8 cellular contexts compared by ENCODE assay signal in genomic region chr10:124539935-124540641, GRCh38.
A peak's percentile ranks its signal among the peaks of the same experiment; 100 is the strongest.
DNase-seq lines count a peak whose midpoint lies in the region; ATAC-seq, FAIRE-seq and TF ChIP-seq lines count a peak whose summit lies in the region.

No MANE protein-coding gene starts in this region.

- no peaks in the 10 kb centered on the region for H3K9me3 Mint-ChIP-seq in activated CD4-positive, alpha-beta memory T cell treated with anti-CD3 and anti-CD28 coated beads, Interleukin-2, amount 10 ng/mL, durations not matched to agents 7 days and 5 days
- peaks cover 0 to 1% (median 0%) of the 10 kb centered on the region in 7 donors for H3K9me3 Mint-ChIP-seq in naive B cell

- H2BK5ac ChIP-seq in H1 (ENCODE audit: low read depth, low read length) = 0 out of 2 replicates have a peak overlapping the region, but pooled peaks have one; percentile 49

- no peak overlapping the region; the same call in none of the 2 replicates for H3K18ac ChIP-seq in H1 (ENCODE audit: extremely low read depth, low read length)

- no peaks in the 10 kb centered on the region for H3K4me1 Mint-ChIP-seq in activated CD4-positive, alpha-beta memory T cell treated with anti-CD3 and anti-CD28 coated beads, Interleukin-2, amount 10 ng/mL, durations not matched to agents 7 days and 5 days
- H3K4me1 Mint-ChIP-seq in naive B cell = peaks cover 47 to 91% (median 88%) of the 10 kb centered on the region in 3 donors

- H2AK5ac ChIP-seq in H1 (ENCODE audit: low read depth, low read length) = no peak overlapping the region

- H4K8ac ChIP-seq in H1 (ENCODE audit: extremely low read depth, insufficient read depth, low read length) = no peak overlapping the region; the same call in 1 of the 2 replicates

- H3K9me3 ChIP-seq in A549 = no peaks in the 10 kb centered on the region
- H3K9me3 ChIP-seq in H1 (ENCODE audit: insufficient read depth in 2 of 2, low read depth in 1 of 2, low read length in 1 of 2) = no peaks in the 10 kb centered on the region

- H3K9ac ChIP-seq in H1 (replicated peaks in 1 of 4; ENCODE audit: extremely low read depth in 1 of 4, low read depth in 3 of 4, low read length in 3 of 4) = no peak overlapping the region; a peak in 1 of 7 replicates

- H3K4me3 ChIP-seq in A549 (no peak overlapping the region), H1 (ENCODE audit: extremely low read depth in 1 of 4, insufficient read depth in 2 of 4, low read depth in 3 of 4, low read length in 4 of 4) (no peak overlapping the region)

- H3K14ac ChIP-seq in H1 (ENCODE audit: insufficient read length) = no peak overlapping the region

- H3K27ac Mint-ChIP-seq in activated CD4-positive, alpha-beta memory T cell treated with anti-CD3 and anti-CD28 coated beads, Interleukin-2, amount 10 ng/mL, durations not matched to agents 7 days and 5 days = no peak overlapping the region
- peak overlapping the region; percentile 87 to 98 (median 96) for H3K27ac Mint-ChIP-seq in naive B cell

- H2BK12ac ChIP-seq in H1 (ENCODE audit: low read depth, low read length) = no peak overlapping the region

- H3K79me2 ChIP-seq in H1 (ENCODE audit: control insufficient read depth in 1 of 2, insufficient read depth in 2 of 2, low read length in 2 of 2) = no peaks in the 10 kb centered on the region

- H3K23ac ChIP-seq in H1 (ENCODE audit: insufficient read length) = no peak overlapping the region

- CTCF ChIA-PET in A549 (lab: Yijun Ruan, JAX) (interaction anchor here (0.6 to 15.0 kb wide), 13 partner anchors 7 to 287 kb away, joined by 3 to 96 read pairs (median 4); no protein-coding TSS in a partner anchor), H1 (lab: Charles Lee; ENCODE audit: partially characterized antibody) (interaction anchor here (0.6 to 38.0 kb wide), 20 partner anchors 8 to 209 kb away, joined by 3 to 681 read pairs (median 4); no protein-coding TSS in a partner anchor)
- CTCF ChIA-PET in activated CD4-positive, alpha-beta memory T cell treated with anti-CD3 and anti-CD28 coated beads, Interleukin-2, amount 10 ng/mL, durations not matched to agents 7 days and 5 days (lab: Charles Lee) = interaction anchor here (0.7 to 8.1 kb wide), 10 partner anchors 94 to 287 kb away, joined by 3 to 82 read pairs (median 6); no protein-coding TSS in a partner anchor

- H3K4me1 ChIP-seq in A549 = no peaks in the 10 kb centered on the region
- peaks cover 0 to 12% (median 7%) of the 10 kb centered on the region in 4 experiments; a peak in 5 of 7 replicates for H3K4me1 ChIP-seq in H1 (replicated peaks in 1 of 4; ENCODE audit: control insufficient read depth in 3 of 4, insufficient read depth in 4 of 4, low read length in 3 of 4)

- H2BK120ac ChIP-seq in H1 (replicated peaks; ENCODE audit: low read depth, low read length) = no peak overlapping the region

- 0 out of 2 replicates have a peak overlapping the region, but pooled peaks have one; percentile 46 for H2BK15ac ChIP-seq in H1 (ENCODE audit: low read length)

- H2AFZ ChIP-seq in H1 (ENCODE audit: low read length) = no peak overlapping the region

- no peaks in the 10 kb centered on the region for H3K36me3 Mint-ChIP-seq in activated CD4-positive, alpha-beta memory T cell treated with anti-CD3 and anti-CD28 coated beads, Interleukin-2, amount 10 ng/mL, durations not matched to agents 7 days and 5 days (ENCODE audit: low read depth)
- H3K36me3 Mint-ChIP-seq in naive B cell = no peaks in the 10 kb centered on the region

- POLR2A ChIA-PET in A549 (lab: Yijun Ruan, JAX) = no interaction called here
- POLR2A ChIA-PET in activated CD4-positive, alpha-beta memory T cell treated with anti-CD3 and anti-CD28 coated beads, Interleukin-2, amount 10 ng/mL, durations not matched to agents 7 days and 5 days (lab: Charles Lee) = no interaction called here
- POLR2A ChIA-PET in H1 (lab: Charles Lee; ENCODE audit: partially characterized antibody) = interaction anchor here (0.8 kb wide), 1 partner anchor 25 kb away, joined by 3 read pairs; no protein-coding TSS in a partner anchor

- no peak for FAIRE-seq in A549 (lab: Jason Lieb, UNC)
- FAIRE-seq in H1 (lab: Jason Lieb, UNC) = no peak

- H3K56ac ChIP-seq in H1 (replicated peaks; ENCODE audit: insufficient read length, low read depth, low read length) = no peak overlapping the region

- no peaks in the 10 kb centered on the region for H3K36me3 ChIP-seq in H1 (ENCODE audit: control insufficient read depth in 2 of 4, insufficient read depth in 4 of 4, low read length in 3 of 4)

- peak; percentile 49 for TF ChIP-seq CTCF in A549 (IDR thresholded peaks at IDR 0.05)
- TF ChIP-seq CTCF in H1 (IDR thresholded peaks at IDR 0.05; ENCODE audit: control extremely low read depth in 1 of 3, insufficient read depth in 1 of 3, low read depth in 1 of 3, low read length in 3 of 3) = peak; percentile 71 to 72 (median 71)

- no peaks in the 10 kb centered on the region for H3K27me3 ChIP-seq in H1 (replicated peaks in 1 of 4; ENCODE audit: control insufficient read depth in 3 of 4, extremely low read depth in 1 of 4, insufficient read depth in 3 of 4, low read length in 3 of 4)

- DNase-seq in A549 (ENCODE audit: low read depth in 1 of 2, low spot score in 1 of 2) = peak; percentile 28 to 62
- peak; percentile 39 to 61 for DNase-seq in Kasumi-1 (lab: John Stamatoyannopoulos, UW)
- DNase-seq in activated CD4-positive, alpha-beta memory T cell treated with anti-CD3 and anti-CD28 coated beads, Interleukin-2, amount 10 ng/mL, durations not matched to agents 7 days and 5 days = peak; percentile 68
- peak; percentile 25 to 86 for DNase-seq in H1 (ENCODE audit: low read depth in 1 of 2, low spot score in 2 of 2)
- DNase-seq in naive B cell = peak; percentile 85
- peak; percentile 25 to 42 for DNase-seq in stimulated activated CD8-positive, alpha-beta memory T cell treated with anti-CD3 and anti-CD28 coated beads, Interleukin-7, amount 100 ng/mL, for 48 hours (ENCODE audit: extremely low read depth in 1 of 2, low read depth in 1 of 2)

- no peaks in the 10 kb centered on the region for H3K79me1 ChIP-seq in H1 (ENCODE audit: low read depth, low read length)

- H4K20me1 ChIP-seq in H1 (replicated peaks in 1 of 2; ENCODE audit: control insufficient read depth in 1 of 2, insufficient read depth in 2 of 2, low read length in 2 of 2) = peaks cover 0 to 1% of the 10 kb centered on the region in 2 experiments

- peak; percentile 76 to 89 for ATAC-seq in A549
- peak; percentile 45 for ATAC-seq in GM19023 (IDR thresholded peaks at IDR 0.05; ENCODE audit: unreplicated experiment)
- peak; percentile 72 to 78 for ATAC-seq in naive B cell (ENCODE audit: low read depth in 2 of 2)
- ATAC-seq in HG03196 (IDR thresholded peaks at IDR 0.05; ENCODE audit: unreplicated experiment) = no peak

- H3K23me2 ChIP-seq in H1 (ENCODE audit: low read depth, low read length) = no peaks in the 10 kb centered on the region

- peak overlapping the region; percentile 46 for H4K91ac ChIP-seq in H1 (replicated peaks; ENCODE audit: insufficient read length, low read length)

- no peak overlapping the region for H3K27ac ChIP-seq in A549
- H3K27ac ChIP-seq in H1 (ENCODE audit: low read depth, low read length) = no peak overlapping the region

- H3K27me3 Mint-ChIP-seq in activated CD4-positive, alpha-beta memory T cell treated with anti-CD3 and anti-CD28 coated beads, Interleukin-2, amount 10 ng/mL, durations not matched to agents 7 days and 5 days = no peaks in the 10 kb centered on the region
- no peaks in the 10 kb centered on the region for H3K27me3 Mint-ChIP-seq in naive B cell

- no peak for TF ChIP-seq EP300 in A549 (IDR thresholded peaks at IDR 0.05)
- no peak for TF ChIP-seq EP300 in H1 (IDR thresholded peaks at IDR 0.05; ENCODE audit: borderline replicate concordance in 1 of 2, low read depth in 2 of 2, low read length in 2 of 2)

- H3K4me3 Mint-ChIP-seq in activated CD4-positive, alpha-beta memory T cell treated with anti-CD3 and anti-CD28 coated beads, Interleukin-2, amount 10 ng/mL, durations not matched to agents 7 days and 5 days = no peak overlapping the region
- H3K4me3 Mint-ChIP-seq in naive B cell = peak overlapping the region; percentile 17 to 77 (median 61)

- WGBS in A549 (ENCODE audit: missing lambda C conversion rate) = 57% methylated on average over 25 of the region's 26 CpGs
- 79% methylated on average over 26 of the region's 26 CpGs; no CpG with 5 or more reads in 1 of the 2 experiments for WGBS in H1 (ENCODE audit: extremely low coverage in 1 of 2, insufficient coverage in 1 of 2, insufficient read length in 1 of 2, insufficient replicate concordance in 2 of 2, low coverage in 1 of 2, low lambda C conversion rate in 2 of 2, missing lambda C conversion rate in 1 of 2), 2 experiments

- TF ChIP-seq POLR2A in A549 (IDR thresholded peaks at IDR 0.05; ENCODE audit: low read length) = no peak
- TF ChIP-seq POLR2A in H1 (IDR thresholded peaks at IDR 0.05; ENCODE audit: control extremely low read depth in 1 of 2, low read depth in 2 of 2, low read length in 2 of 2) = no peak

- no peak overlapping the region for H3K4ac ChIP-seq in H1 (replicated peaks; ENCODE audit: insufficient read length, low read depth, low read length)

- no peak overlapping the region for H4K5ac ChIP-seq in H1 (ENCODE audit: insufficient read length, low read depth, low read length)

- H2BK20ac ChIP-seq in H1 (ENCODE audit: low read length) = no peak overlapping the region

- TF ChIP-seq RAD21 in A549 (conservative IDR thresholded peaks at IDR 0.05 in 1 of 2, IDR thresholded peaks at IDR 0.05 in 1 of 2) (peak; percentile 66 to 75), H1 (IDR thresholded peaks at IDR 0.05 in 1 of 2, conservative IDR thresholded peaks at IDR 0.05 in 1 of 2; ENCODE audit: low read depth in 2 of 2, low read length in 2 of 2) (peak; percentile 77 to 85)

- H3K4me2 ChIP-seq in A549 = no peak overlapping the region
- H3K4me2 ChIP-seq in H1 (ENCODE audit: insufficient read depth in 1 of 2, low read depth in 2 of 2, low read length in 2 of 2) = no peak overlapping the region

TF ChIP-seq in A549, 52 proteins besides CTCF, POLR2A, EP300 and RAD21:
- peak; percentile 54 for TF ChIP-seq SMC3 (IDR thresholded peaks at IDR 0.05)
- no peak for TF ChIP-seq CHD2 (IDR thresholded peaks at IDR 0.05; ENCODE audit: low read length, partially characterized antibody)
- TF ChIP-seq PHF8 (IDR thresholded peaks at IDR 0.05; ENCODE audit: borderline replicate concordance, low read depth) = no peak

TF ChIP-seq in H1, 55 proteins besides CTCF, POLR2A, EP300 and RAD21 (continues in another document):
- no peak for TF ChIP-seq RXRA (IDR thresholded peaks at IDR 0.05; ENCODE audit: insufficient read depth, low read depth, low read length)
- TF ChIP-seq ATF3 (IDR thresholded peaks at IDR 0.05; ENCODE audit: insufficient read depth, low read depth, low read length) = no peak
- TF ChIP-seq GABPA (IDR thresholded peaks at IDR 0.05; ENCODE audit: borderline replicate concordance, insufficient read depth, low read length) = peak; percentile 69; the same call in 1 of the 2 replicates
- TF ChIP-seq HDAC2 (IDR thresholded peaks at IDR 0.05; ENCODE audit: borderline replicate concordance in 1 of 2, low read depth in 2 of 2, low read length in 2 of 2) = no peak
- TF ChIP-seq CHD1 (IDR thresholded peaks at IDR 0.05; ENCODE audit: low read depth, low read length) = no peak
- TF ChIP-seq TAF7 (optimal IDR thresholded peaks at IDR 0.05; ENCODE audit: borderline replicate concordance, low read depth, low read length) = no peak

Comparison
In these comparisons a context has a peak if more than half of its experiments do, and no peak if none do; other contexts are left out.
1. DNase-seq: peak in every context shown above with its lines; median percentile 85 in naive B cell; 68 in activated CD4-positive, alpha-beta memory T cell treated with anti-CD3 and anti-CD28 coated beads, Interleukin-2, amount 10 ng/mL, durations not matched to agents 7 days and 5 days; 56 in H1; 50 in Kasumi-1; 45 in A549; 34 in stimulated activated CD8-positive, alpha-beta memory T cell treated with anti-CD3 and anti-CD28 coated beads, Interleukin-7, amount 100 ng/mL, for 48 hours.
2. Of the 18 proteins assayed by ChIP-seq in both H1 and A549: peak only in H1: none; only in A549: none; in both: CTCF and RAD21; in neither: 16.